Comparison of ENCODE assay signal across 17 cellular contexts in genomic region chr1:171581226-171581625, GRCh38. TPM values are rescaled to one million over a fixed set of nuclear protein-coding genes. Genes with fewer than 3 reads are reported as not detected.
"Had no signal": no experiment of that assay in that cellular context is flagged by ENCODE, and none has a peak within 500 bp of the region (broad histone marks: within the 10 kb centered on the region; RNA-seq: fewer than 3 reads in every experiment).

No MANE protein-coding gene starts in this region.

- H3K9me3 Mint-ChIP-seq: activated CD4-positive, alpha-beta memory T cell treated with anti-CD3 and anti-CD28 coated beads, Interleukin-2, amount 10 ng/mL, durations not matched to agents 7 days and 5 days; endodermal cell; neural crest cell; T-helper 2 cell treated with Interferon-gamma antibody and Interleukin-4, amounts not matched to agents 5 μg/mL and 100 μg/mL, for 36 hours had no signal

- H3K4me3 ChIP-seq: hepatocyte, ovary, transverse colon had no signal

- H3K4me3 Mint-ChIP-seq: activated CD4-positive, alpha-beta memory T cell treated with anti-CD3 and anti-CD28 coated beads, Interleukin-2, amount 10 ng/mL, durations not matched to agents 7 days and 5 days; endodermal cell; neural crest cell; T-helper 2 cell treated with Interferon-gamma antibody and Interleukin-4, amounts not matched to agents 5 μg/mL and 100 μg/mL, for 36 hours had no signal

- H3K4me1 Mint-ChIP-seq: endodermal cell had no signal

- ATAC-seq: left ventricle myocardium superior had no signal

- FAIRE-seq: kidney had no signal

- H3K27me3 Mint-ChIP-seq: activated CD4-positive, alpha-beta memory T cell treated with anti-CD3 and anti-CD28 coated beads, Interleukin-2, amount 10 ng/mL, durations not matched to agents 7 days and 5 days had no signal

- H3K27ac ChIP-seq: brain microvascular endothelial cell, hepatocyte, ovary, transverse colon had no signal

- DNase-seq: activated CD4-positive, alpha-beta memory T cell treated with anti-CD3 and anti-CD28 coated beads, Interleukin-2, amount 10 ng/mL, durations not matched to agents 7 days and 5 days; activated CD8-positive, alpha-beta memory T cell treated with anti-CD3 and anti-CD28 coated beads, Interleukin-2, amount 50 U/mL, for 48 hours; activated naive CD4-positive, alpha-beta T cell; brain microvascular endothelial cell; cerebellar nuclear complex; dermis blood vessel endothelial cell; endodermal cell; erythroblast; kidney; left ventricle myocardium superior; ovary; substantia nigra; transverse colon had no signal

RNA-seq across cellular contexts. Expression of gene MYOCOS, which starts 40.8 kb away (rescaled TPM):
- total RNA-seq: dermis blood vessel endothelial cell, endodermal cell, hepatocyte, left ventricle myocardium superior, mesenteric fat pad, transverse colon had no signal
